ENCODE assay signal across 8 cellular contexts in the genomic region with DNA sequence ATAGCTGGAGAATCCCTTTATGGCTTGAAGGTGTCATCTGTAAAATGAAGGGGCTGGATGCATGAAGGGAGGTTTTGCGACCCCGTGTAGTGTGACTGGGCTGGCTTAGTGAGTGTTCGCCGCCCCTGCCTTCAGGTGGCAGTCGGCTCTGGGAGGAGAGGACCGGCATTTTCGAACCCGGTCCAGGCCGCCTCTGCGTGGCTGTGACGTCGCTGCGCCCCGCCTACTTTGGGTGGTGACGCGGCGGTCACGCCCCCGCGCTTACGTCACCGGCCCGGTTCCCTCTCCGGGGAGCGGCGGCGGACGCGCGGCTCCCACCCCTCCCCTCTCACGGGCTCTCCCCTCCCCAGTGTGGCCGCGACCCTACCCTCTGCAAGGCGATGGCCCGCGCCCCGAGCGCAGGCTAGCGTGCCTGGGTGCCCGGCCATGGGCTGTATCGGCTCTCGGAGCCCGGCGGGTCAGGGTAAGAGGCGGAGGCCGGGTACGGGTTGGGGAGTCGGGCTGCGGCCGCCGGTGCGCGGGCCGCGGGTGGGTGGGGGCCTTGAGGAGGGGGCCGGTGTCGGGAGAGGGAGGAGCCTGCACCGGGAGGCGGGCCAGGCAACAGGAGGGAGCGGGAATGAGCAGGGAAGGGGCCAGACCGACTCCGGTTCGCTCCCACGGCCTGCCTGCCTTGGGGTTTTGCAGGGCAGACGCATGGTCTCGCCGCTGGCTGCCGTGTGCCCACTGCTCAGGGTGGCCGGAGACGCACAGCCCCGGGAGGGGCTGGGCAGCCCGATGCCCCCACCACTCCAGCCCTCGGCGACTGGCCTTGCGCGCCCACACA. TPM values are rescaled to one million over a fixed set of nuclear protein-coding genes. Genes with fewer than 3 reads are reported as not detected.
DNase-seq lines count a peak whose midpoint lies in the region; ATAC-seq lines count a peak whose summit lies in the region.

No MANE protein-coding gene starts in this region.

- H3K27me3 ChIP-seq in ectodermal cell (ENCODE audit: control insufficient read depth, insufficient read depth, low read length, poor library complexity, severe bottlenecking), result no peaks in the 10 kb centered on the region

- H3K27me3 Mint-ChIP-seq in activated CD8-positive, alpha-beta T cell treated with anti-CD3 and anti-CD28 coated beads, Interleukin-2, amount 10 ng/mL, durations not matched to agents 7 days and 5 days (ENCODE audit: low read depth), result no peaks in the 10 kb centered on the region

- peak overlapping the region; percentile 87 for H3K27ac Mint-ChIP-seq in activated CD8-positive, alpha-beta T cell treated with anti-CD3 and anti-CD28 coated beads, Interleukin-2, amount 10 ng/mL, durations not matched to agents 7 days and 5 days

- POLR2A ChIA-PET in activated CD8-positive, alpha-beta T cell treated with anti-CD3 and anti-CD28 coated beads, Interleukin-2, amount 10 ng/mL, durations not matched to agents 7 days and 5 days (lab: Charles Lee), result no interaction called here

- peaks cover 41% of the 10 kb centered on the region for H3K36me3 Mint-ChIP-seq in activated CD8-positive, alpha-beta T cell treated with anti-CD3 and anti-CD28 coated beads, Interleukin-2, amount 10 ng/mL, durations not matched to agents 7 days and 5 days (ENCODE audit: low read depth)

- no peaks in the 10 kb centered on the region for H3K9me3 ChIP-seq in ectodermal cell (ENCODE audit: control insufficient read depth, low read length)

- H3K27ac ChIP-seq in ectodermal cell (ENCODE audit: insufficient read depth, low read depth, low read length, poor library complexity, severe bottlenecking), result peak overlapping the region; percentile 95

- CTCF ChIA-PET in activated CD8-positive, alpha-beta T cell treated with anti-CD3 and anti-CD28 coated beads, Interleukin-2, amount 10 ng/mL, durations not matched to agents 7 days and 5 days (lab: Charles Lee), result interaction anchor here (1.2 to 1.5 kb wide), 3 partner anchors 10 to 18 kb away, joined by 4 to 6 read pairs (median 4); no protein-coding TSS in a partner anchor

- H3K9me3 Mint-ChIP-seq in activated CD8-positive, alpha-beta T cell treated with anti-CD3 and anti-CD28 coated beads, Interleukin-2, amount 10 ng/mL, durations not matched to agents 7 days and 5 days (ENCODE audit: insufficient read depth), result no peaks in the 10 kb centered on the region

- peaks cover 31% of the 10 kb centered on the region for H3K36me3 ChIP-seq in ectodermal cell (ENCODE audit: control insufficient read depth, insufficient read depth, low read length)

- H3K4me3 Mint-ChIP-seq in activated CD8-positive, alpha-beta T cell treated with anti-CD3 and anti-CD28 coated beads, Interleukin-2, amount 10 ng/mL, durations not matched to agents 7 days and 5 days, result peak overlapping the region; percentile 77

- WGBS in ectodermal cell, 2 experiments, result 0 to 1% methylated on average over 76 of the region's 76 CpGs

- peaks cover 48% of the 10 kb centered on the region for H3K4me1 Mint-ChIP-seq in activated CD8-positive, alpha-beta T cell treated with anti-CD3 and anti-CD28 coated beads, Interleukin-2, amount 10 ng/mL, durations not matched to agents 7 days and 5 days (ENCODE audit: low read depth)

- ATAC-seq in GM18861 (IDR thresholded peaks at IDR 0.05; ENCODE audit: unreplicated experiment) (peak; percentile 65), HG03175 (IDR thresholded peaks at IDR 0.05; ENCODE audit: unreplicated experiment) (peak; percentile 79)
- peak; percentile 71 for ATAC-seq in activated CD8-positive, alpha-beta T cell treated with anti-CD3 and anti-CD28 coated beads, Interleukin-2, amount 10 ng/mL, durations not matched to agents 7 days and 5 days

- H3K4me1 ChIP-seq in ectodermal cell (ENCODE audit: control insufficient read depth, insufficient read depth, low read length), result peaks cover 27% of the 10 kb centered on the region

- DNase-seq in 8988T, result peak; percentile 93
- DNase-seq in NCI-H748 (lab: John Stamatoyannopoulos, UW; ENCODE audit: unreplicated experiment), result peak; percentile 78
- peak; percentile 86 for DNase-seq in activated CD8-positive, alpha-beta T cell treated with anti-CD3 and anti-CD28 coated beads, Interleukin-2, amount 10 ng/mL, durations not matched to agents 7 days and 5 days
- peak; percentile 80 to 88 for DNase-seq in lung microvascular endothelial cell (ENCODE audit: low read depth in 2 of 2)
- DNase-seq in stimulated activated CD4-positive, alpha-beta T cell treated with anti-CD3 and anti-CD28 coated beads, TNF-alpha, amount 100 ng/mL, for 4 hours (ENCODE audit: low read depth in 3 of 3), result peak; percentile 80 to 91 (median 85)

- H3K4me3 ChIP-seq in ectodermal cell (ENCODE audit: insufficient read depth, low read depth, low read length), result peak overlapping the region; percentile 68

RNA-seq across cellular contexts. Expression of a gene that starts 1.5 kb away (rescaled TPM):
- 1 to 10 TPM; 3.1 to 3.2 TPM for total RNA-seq in activated CD8-positive, alpha-beta T cell treated with anti-CD3 and anti-CD28 coated beads, Interleukin-2, amount 10 ng/mL, durations not matched to agents 7 days and 5 days
- 25.5 TPM for polyA plus RNA-seq in ectodermal cell (2013, experiment 1 of 4)
- 24.2 TPM for polyA plus RNA-seq in ectodermal cell (2013, experiment 2 of 4)
- 20.9 TPM for polyA plus RNA-seq in ectodermal cell (2013, experiment 3 of 4)
- polyA plus RNA-seq in ectodermal cell (2013, experiment 4 of 4), result 21.4 TPM
- 19.0 and 39.9 TPM in 2 replicates for total RNA-seq in lung microvascular endothelial cell

RNA-seq across cellular contexts. Expression of a gene that starts 21.5 kb away (rescaled TPM):
- total RNA-seq in activated CD8-positive, alpha-beta T cell treated with anti-CD3 and anti-CD28 coated beads, Interleukin-2, amount 10 ng/mL, durations not matched to agents 7 days and 5 days, result 100 to 1,000 TPM; 339 to 348 TPM
- polyA plus RNA-seq in ectodermal cell (2013, experiment 1 of 4), result 307 TPM
- 324 TPM for polyA plus RNA-seq in ectodermal cell (2013, experiment 2 of 4)
- 196 TPM for polyA plus RNA-seq in ectodermal cell (2013, experiment 3 of 4)
- 215 TPM for polyA plus RNA-seq in ectodermal cell (2013, experiment 4 of 4)
- 200 and 237 TPM in 2 replicates for total RNA-seq in lung microvascular endothelial cell

RNA-seq across cellular contexts. Expression of a gene that starts 25.5 kb away (rescaled TPM):
- total RNA-seq in activated CD8-positive, alpha-beta T cell treated with anti-CD3 and anti-CD28 coated beads, Interleukin-2, amount 10 ng/mL, durations not matched to agents 7 days and 5 days, result 1 to 10 TPM; 4.7 to 4.8 TPM
- polyA plus RNA-seq in ectodermal cell (2013, experiment 1 of 4), result 45.1 TPM
- polyA plus RNA-seq in ectodermal cell (2013, experiment 2 of 4), result 48.2 TPM
- 40.2 TPM for polyA plus RNA-seq in ectodermal cell (2013, experiment 3 of 4)
- polyA plus RNA-seq in ectodermal cell (2013, experiment 4 of 4), result 44.0 TPM
- total RNA-seq in lung microvascular endothelial cell, result 1.5 and 1.8 TPM in 2 replicates

RNA-seq across cellular contexts. Expression of a gene that starts 25.6 kb away (rescaled TPM):
- 100 to 1,000 TPM; 101 to 103 TPM for total RNA-seq in activated CD8-positive, alpha-beta T cell treated with anti-CD3 and anti-CD28 coated beads, Interleukin-2, amount 10 ng/mL, durations not matched to agents 7 days and 5 days
- polyA plus RNA-seq in ectodermal cell (2013, experiment 1 of 4), result 116 TPM
- polyA plus RNA-seq in ectodermal cell (2013, experiment 2 of 4), result 121 TPM
- 105 TPM for polyA plus RNA-seq in ectodermal cell (2013, experiment 3 of 4)
- polyA plus RNA-seq in ectodermal cell (2013, experiment 4 of 4), result 123 TPM
- 65.8 and 97.8 TPM in 2 replicates for total RNA-seq in lung microvascular endothelial cell

RNA-seq across cellular contexts. Expression of a gene that starts 36.8 kb away (rescaled TPM):
- 100 to 1,000 TPM; 207 to 209 TPM for total RNA-seq in activated CD8-positive, alpha-beta T cell treated with anti-CD3 and anti-CD28 coated beads, Interleukin-2, amount 10 ng/mL, durations not matched to agents 7 days and 5 days
- 377 TPM for polyA plus RNA-seq in ectodermal cell (2013, experiment 1 of 4)
- 343 TPM for polyA plus RNA-seq in ectodermal cell (2013, experiment 2 of 4)
- 293 TPM for polyA plus RNA-seq in ectodermal cell (2013, experiment 3 of 4)
- 299 TPM for polyA plus RNA-seq in ectodermal cell (2013, experiment 4 of 4)
- total RNA-seq in lung microvascular endothelial cell, result 310 and 389 TPM in 2 replicates

Comparison
In these comparisons a context has a peak if more than half of its experiments do, and no peak if none do; other contexts are left out.
1. Peak in every context shown above with its lines: DNase-seq, ATAC-seq, H3K4me3 ChIP-seq and H3K27ac ChIP-seq.